Comparison of ENCODE assay signal across 16 cellular contexts in the genomic region with DNA sequence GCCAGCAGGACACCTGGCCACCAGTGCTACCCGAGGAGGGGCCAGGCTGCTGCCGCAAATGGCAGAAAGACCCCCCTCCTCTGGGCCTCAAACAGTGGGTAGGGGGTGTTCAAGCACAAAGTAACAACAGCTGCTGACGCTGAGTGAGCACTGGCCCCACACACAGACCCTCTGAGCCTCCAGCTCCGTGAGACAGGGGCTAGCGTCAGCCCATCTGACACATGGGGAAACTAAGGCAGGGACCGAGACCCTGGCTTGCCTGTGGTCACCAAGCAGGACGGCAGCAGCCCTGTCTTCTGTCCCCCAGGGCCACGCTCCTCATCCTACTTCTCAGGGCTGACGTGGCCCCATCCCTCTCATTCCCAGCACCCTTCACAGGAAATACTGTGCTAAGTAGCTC.
"Had no signal": no experiment of that assay in that cellular context is flagged by ENCODE, and none has a peak within 500 bp of the region (broad histone marks: within the 10 kb centered on the region; RNA-seq: fewer than 3 reads in every experiment).

No MANE protein-coding gene starts in this region.

- H3K36me3 Mint-ChIP-seq: activated naive CD8-positive, alpha-beta T cell treated with anti-CD3 and anti-CD28 coated beads, Interleukin-2, amount 10 ng/mL, durations not matched to agents 7 days and 5 days had no signal

- H3K9me3 Mint-ChIP-seq: activated CD4-positive, alpha-beta T cell treated with anti-CD3 and anti-CD28 coated beads, Interleukin-2, amount 10 ng/mL, durations not matched to agents 24 days and 14 days; activated naive CD8-positive, alpha-beta T cell treated with anti-CD3 and anti-CD28 coated beads, Interleukin-2, amount 10 ng/mL, durations not matched to agents 7 days and 5 days; naive B cell; T-helper 2 cell treated with Interferon-gamma antibody and Interleukin-4, amounts not matched to agents 5 μg/mL and 100 μg/mL, for 36 hours had no signal

- H3K4me1 Mint-ChIP-seq: activated CD4-positive, alpha-beta T cell treated with anti-CD3 and anti-CD28 coated beads, Interleukin-2, amount 10 ng/mL, durations not matched to agents 24 days and 14 days; activated naive CD8-positive, alpha-beta T cell treated with anti-CD3 and anti-CD28 coated beads, Interleukin-2, amount 10 ng/mL, durations not matched to agents 7 days and 5 days had no signal

- DNase-seq: activated CD4-positive, alpha-beta T cell treated with anti-CD3 and anti-CD28 coated beads, Interleukin-2, amount 10 ng/mL, durations not matched to agents 24 days and 14 days; activated CD4-positive, CD25-positive, alpha-beta regulatory T cell; activated CD8-positive, alpha-beta memory T cell treated with anti-CD3 and anti-CD28 coated beads, Interleukin-2, amount 50 U/mL, for 48 hours; activated CD8-positive, alpha-beta T cell treated with anti-CD3 and anti-CD28 coated beads, Interleukin-2, amount 10 ng/mL, durations not matched to agents 7 days and 5 days; activated gamma-delta T cell treated with Interleukin-2 at 50 U/mL for 16 hours; activated naive CD8-positive, alpha-beta T cell treated with anti-CD3 and anti-CD28 coated beads, Interleukin-2, amount 10 ng/mL, durations not matched to agents 7 days and 5 days; dermis blood vessel endothelial cell; gastrocnemius medialis; heart right ventricle; naive B cell; stimulated activated CD4-positive, alpha-beta T cell treated with anti-CD3 and anti-CD28 coated beads, Interleukin-4, amount 100 ng/mL, for 1 hour; stimulated activated naive CD4-positive, alpha-beta T cell; SW 1271; upper lobe of left lung had no signal

- H3K4me3 ChIP-seq: gastrocnemius medialis, heart right ventricle, upper lobe of left lung had no signal

- H3K9me3 ChIP-seq: gastrocnemius medialis, heart right ventricle, neutrophil, upper lobe of left lung had no signal

- H3K27ac Mint-ChIP-seq: activated CD4-positive, alpha-beta T cell treated with anti-CD3 and anti-CD28 coated beads, Interleukin-2, amount 10 ng/mL, durations not matched to agents 24 days and 14 days; activated CD8-positive, alpha-beta T cell treated with anti-CD3 and anti-CD28 coated beads, Interleukin-2, amount 10 ng/mL, durations not matched to agents 7 days and 5 days; activated naive CD8-positive, alpha-beta T cell treated with anti-CD3 and anti-CD28 coated beads, Interleukin-2, amount 10 ng/mL, durations not matched to agents 7 days and 5 days; T-helper 2 cell treated with Interferon-gamma antibody and Interleukin-4, amounts not matched to agents 5 μg/mL and 100 μg/mL, for 36 hours had no signal

- H3K27me3 Mint-ChIP-seq: activated CD4-positive, alpha-beta T cell treated with anti-CD3 and anti-CD28 coated beads, Interleukin-2, amount 10 ng/mL, durations not matched to agents 24 days and 14 days; activated naive CD8-positive, alpha-beta T cell treated with anti-CD3 and anti-CD28 coated beads, Interleukin-2, amount 10 ng/mL, durations not matched to agents 7 days and 5 days; naive B cell had no signal

- H3K27me3 ChIP-seq: gastrocnemius medialis, heart right ventricle, neutrophil, upper lobe of left lung had no signal

- ATAC-seq: activated CD8-positive, alpha-beta T cell treated with anti-CD3 and anti-CD28 coated beads, Interleukin-2, amount 10 ng/mL, durations not matched to agents 7 days and 5 days; gastrocnemius medialis; heart right ventricle had no signal

- H3K4me3 Mint-ChIP-seq: activated CD4-positive, alpha-beta T cell treated with anti-CD3 and anti-CD28 coated beads, Interleukin-2, amount 10 ng/mL, durations not matched to agents 24 days and 14 days; activated CD8-positive, alpha-beta T cell treated with anti-CD3 and anti-CD28 coated beads, Interleukin-2, amount 10 ng/mL, durations not matched to agents 7 days and 5 days; activated naive CD8-positive, alpha-beta T cell treated with anti-CD3 and anti-CD28 coated beads, Interleukin-2, amount 10 ng/mL, durations not matched to agents 7 days and 5 days; naive B cell; T-helper 2 cell treated with Interferon-gamma antibody and Interleukin-4, amounts not matched to agents 5 μg/mL and 100 μg/mL, for 36 hours had no signal

- H3K4me1 ChIP-seq: gastrocnemius medialis, heart right ventricle, upper lobe of left lung had no signal

- H3K27ac ChIP-seq: gastrocnemius medialis, heart right ventricle, neutrophil, upper lobe of left lung had no signal
